Comparison of ENCODE assay signal across 8 cellular contexts in the genomic region with DNA sequence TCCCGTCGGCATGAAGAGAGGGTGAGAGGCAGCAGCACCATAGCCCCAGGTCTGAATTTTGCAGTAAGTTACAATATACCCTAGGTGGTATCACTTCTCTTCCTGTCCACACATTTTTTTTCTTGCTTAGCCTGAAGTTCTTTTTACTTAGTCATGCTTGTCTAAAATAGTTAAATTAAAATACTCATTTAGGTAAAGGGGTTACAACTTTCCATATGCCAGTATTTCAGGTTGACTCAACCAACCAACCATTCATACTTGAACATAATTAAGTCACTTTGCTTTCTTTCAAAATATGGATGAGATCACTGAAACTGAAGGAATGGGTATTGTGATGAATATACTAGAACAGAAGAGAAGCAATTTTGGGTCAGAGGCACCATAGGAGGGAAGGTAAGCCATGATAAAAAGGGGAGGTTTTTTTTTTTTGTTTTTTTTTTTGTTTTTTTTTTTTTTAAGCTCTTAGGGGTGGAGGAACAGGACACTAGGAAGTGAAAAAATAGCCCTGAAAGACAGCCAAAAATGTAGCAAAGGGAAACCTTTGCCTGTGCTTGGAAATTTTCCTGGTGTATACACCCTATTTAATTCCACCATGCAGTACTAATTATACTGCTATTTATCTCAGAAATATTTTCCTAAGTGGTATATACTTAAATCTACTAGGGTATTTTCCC. TPM values are rescaled to one million over a fixed set of nuclear protein-coding genes. Genes with fewer than 3 reads are reported as not detected.
DNase-seq lines count a peak whose midpoint lies in the region; ATAC-seq, FAIRE-seq and TF ChIP-seq lines count a peak whose summit lies in the region.

No MANE protein-coding gene starts in this region.

- H3K27me3 ChIP-seq in HepG2 (ENCODE audit: control insufficient read depth in 1 of 2, insufficient read depth in 2 of 2, low read length in 2 of 2) (no peaks in the 10 kb centered on the region), spleen (replicated peaks in 1 of 7) (peaks cover 0 to 9% (median 0%) of the 10 kb centered on the region in 7 donors)

- POLR2A ChIA-PET in OCI-LY7 (lab: Charles Lee) = interaction anchor here (0.6 to 0.7 kb wide), 3 partner anchors 16 to 960 kb away, joined by 3 to 7 read pairs (median 4); no protein-coding TSS in a partner anchor
- POLR2A ChIA-PET in HepG2 (lab: Yijun Ruan, JAX) = no interaction called here

- CTCF ChIA-PET in OCI-LY7 (lab: Charles Lee; ENCODE audit: unreplicated experiment) = no interaction called here
- CTCF ChIA-PET in HepG2 (lab: Yijun Ruan, JAX; ENCODE audit: low intra/inter-chr PET ratio, low total read pairs) = no interaction called here

- H3K4me2 ChIP-seq in OCI-LY7 (ENCODE audit: low read length) (no peak overlapping the region), HepG2 (ENCODE audit: low read depth, low read length) (no peak overlapping the region; the same call in 1 of the 2 replicates)

- no peak for TF ChIP-seq EP300 in HepG2 (IDR thresholded peaks at IDR 0.05; ENCODE audit: low read depth in 2 of 2, low read length in 2 of 2)
- TF ChIP-seq EP300 in HepG2 (CRISPR knock-in tag; IDR thresholded peaks at IDR 0.05; ENCODE audit: borderline replicate concordance) = no peak

- no peaks in the 10 kb centered on the region for H3K9me3 ChIP-seq in OCI-LY7 (ENCODE audit: low read length)
- H3K9me3 ChIP-seq in HepG2 (ENCODE audit: low read length) = no peaks in the 10 kb centered on the region
- no peaks in the 10 kb centered on the region for H3K9me3 ChIP-seq in spleen

- TF ChIP-seq RAD21 in HepG2 (CRISPR knock-in tag; IDR thresholded peaks at IDR 0.05) = no peak

- H3K79me2 ChIP-seq in OCI-LY7 (ENCODE audit: insufficient read depth, low read depth, low read length) (no peaks in the 10 kb centered on the region), HepG2 (ENCODE audit: insufficient read depth, low read length) (peaks cover 63% of the 10 kb centered on the region)

- FAIRE-seq in HepG2 (lab: Jason Lieb, UNC) = no peak

- WGBS in HepG2 (ENCODE audit: low lambda C conversion rate) = 92% methylated on average over 2 of the region's 2 CpGs
- 68 to 85% (median 74%) methylated on average over 2 of the region's 2 CpGs for WGBS in spleen, 5 donors

- no peaks in the 10 kb centered on the region for H3K9me2 ChIP-seq in OCI-LY7 (ENCODE audit: insufficient read depth, low read length)

- no peak overlapping the region for H3K9ac ChIP-seq in HepG2 (ENCODE audit: insufficient read depth, low read depth, low read length)

- H3K27ac ChIP-seq in OCI-LY7 (ENCODE audit: low read depth, low read length, poor library complexity, severe bottlenecking) (no peak overlapping the region), HepG2 (ENCODE audit: extremely low read length, insufficient read depth, low read length) (peak overlapping the region; percentile 40), spleen (no peak overlapping the region)

- intact Hi-C loops in OCI-LY7 (cut with micrococcal nuclease; ENCODE audit: unreplicated experiment) = no loop called here
- intact Hi-C loops in HepG2 (cut with micrococcal nuclease; ENCODE audit: unreplicated experiment) = no loop called here
- intact Hi-C loops in spleen (cut with DNase I; ENCODE audit: low total_unique reads) = no loop called here

- H2AFZ ChIP-seq in OCI-LY7 (ENCODE audit: low read length) = no peak overlapping the region
- no peak overlapping the region for H2AFZ ChIP-seq in HepG2 (ENCODE audit: low read length)

- TF ChIP-seq CTCF in OCI-LY7 (conservative IDR thresholded peaks at IDR 0.05; ENCODE audit: low read length) (no peak), HepG2 (CRISPR knock-in tag; IDR thresholded peaks at IDR 0.05) (no peak), spleen (IDR thresholded peaks at IDR 0.05 in 8 of 11, conservative IDR thresholded peaks at IDR 0.05 in 3 of 11) (no peak)

- TF ChIP-seq POLR2A in HepG2 (IDR thresholded peaks at IDR 0.05; ENCODE audit: insufficient read depth in 1 of 2, low read depth in 2 of 2, low read length in 2 of 2) (no peak), spleen (IDR thresholded peaks at IDR 0.05) (no peak)

- peak; percentile 3 for DNase-seq in OCI-LY7 (ENCODE audit: low spot score)
- DNase-seq in HepG2 (ENCODE audit: low spot score) = no peak
- no peak for DNase-seq in NCI-H446 treated with DMSO at 0.1 percent for 48 hours (lab: John Stamatoyannopoulos, UW)
- no peak for DNase-seq in NCI-H146 treated with DMSO at 0.1 percent for 48 hours (lab: John Stamatoyannopoulos, UW; ENCODE audit: unreplicated experiment)
- DNase-seq in NCI-H526 treated with DMSO at 0.1 percent for 48 hours (lab: John Stamatoyannopoulos, UW) = no peak
- no peak for DNase-seq in spleen

- BruUV-seq in OCI-LY7 (replicated peaks; lab: Mats Ljungman, UMichigan) = no TSS peak
- no TSS peak for BruUV-seq in HepG2 (replicated peaks; lab: Mats Ljungman, UMichigan)

- ATAC-seq in GM18519 (IDR thresholded peaks at IDR 0.05; ENCODE audit: low FRiP score, unreplicated experiment) (peak; percentile 83), GM21825 (IDR thresholded peaks at IDR 0.05; ENCODE audit: unreplicated experiment) (peak; percentile 69), HepG2 (peak; percentile 19; the same call in 2 of the 3 replicates)

- H3K36me3 ChIP-seq in OCI-LY7 (ENCODE audit: insufficient read depth, low read length) (peaks cover 11% of the 10 kb centered on the region), HepG2 (replicated peaks in 1 of 2; ENCODE audit: control insufficient read depth in 1 of 2, insufficient read depth in 2 of 2, low read length in 2 of 2) (0 out of 5 replicates have a peak, but pooled peaks cover 0 to 11% of the 10 kb centered on the region in 2 experiments), spleen (peaks cover 0 to 17% (median 0%) of the 10 kb centered on the region in 6 donors)

- H4K20me1 ChIP-seq in OCI-LY7 (ENCODE audit: insufficient read depth, low read length) = no peaks in the 10 kb centered on the region
- H4K20me1 ChIP-seq in HepG2 (ENCODE audit: insufficient read depth, low read length) = peaks cover 22% of the 10 kb centered on the region; the same call in 1 of the 2 replicates

- in situ Hi-C loops in HepG2 (cut with HindIII; ENCODE audit: extremely low pct_ligation_motif_present, low pct_unique_long_range_greater_than_20kb) = no loop called here

- H3K4me1 ChIP-seq in OCI-LY7 (ENCODE audit: insufficient read depth, low read length, poor library complexity, severe bottlenecking) (peaks cover 4% of the 10 kb centered on the region), HepG2 (ENCODE audit: insufficient read depth, low read length) (peaks cover 96% of the 10 kb centered on the region), spleen (peaks cover 0 to 19% (median 6%) of the 10 kb centered on the region in 6 donors)

- H3K4me3 ChIP-seq in OCI-LY7 (ENCODE audit: low read depth, low read length, poor library complexity, severe bottlenecking) (no peak overlapping the region), HepG2 (replicated peaks in 1 of 3; ENCODE audit: insufficient read depth in 1 of 3, low read depth in 2 of 3, low read length in 3 of 3) (no peak overlapping the region), spleen (no peak overlapping the region)

TF ChIP-seq in HepG2, 621 proteins besides CTCF, POLR2A, EP300 and RAD21 (continues in another document):
- TF ChIP-seq, protein P1, sequence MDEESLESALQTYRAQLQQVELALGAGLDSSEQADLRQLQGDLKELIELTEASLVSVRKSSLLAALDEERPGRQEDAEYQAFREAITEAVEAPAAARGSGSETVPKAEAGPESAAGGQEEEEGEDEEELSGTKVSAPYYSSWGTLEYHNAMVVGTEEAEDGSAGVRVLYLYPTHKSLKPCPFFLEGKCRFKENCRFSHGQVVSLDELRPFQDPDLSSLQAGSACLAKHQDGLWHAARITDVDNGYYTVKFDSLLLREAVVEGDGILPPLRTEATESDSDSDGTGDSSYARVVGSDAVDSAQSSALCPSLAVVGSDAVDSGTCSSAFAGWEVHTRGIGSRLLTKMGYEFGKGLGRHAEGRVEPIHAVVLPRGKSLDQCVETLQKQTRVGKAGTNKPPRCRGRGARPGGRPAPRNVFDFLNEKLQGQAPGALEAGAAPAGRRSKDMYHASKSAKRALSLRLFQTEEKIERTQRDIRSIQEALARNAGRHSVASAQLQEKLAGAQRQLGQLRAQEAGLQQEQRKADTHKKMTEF (CRISPR knock-in tag; IDR thresholded peaks at IDR 0.05) = no peak
- TF ChIP-seq ZNF562 (CRISPR knock-in tag; IDR thresholded peaks at IDR 0.05; ENCODE audit: borderline replicate concordance) (no peak), MAF1 (CRISPR knock-in tag; IDR thresholded peaks at IDR 0.05; ENCODE audit: borderline replicate concordance) (no peak)

RNA-seq across cellular contexts. Expression of a gene that starts 41.8 kb away (rescaled TPM):
- total RNA-seq in OCI-LY7 (2014; rRNA removed; shearing (Covaris generic)) = 14.2 and 21.6 TPM in 2 replicates
- total RNA-seq in OCI-LY7 (2022) = 34.3 and 35.4 TPM in 2 replicates
- 357 and 581 TPM in 2 replicates for total RNA-seq in HepG2 (2016; rRNA removed; fragmentation: Illumina TruSeq; extraction: Trizol)
- 39.1 and 45.2 TPM in 2 replicates for total RNA-seq in HepG2 (2016; cell fraction: cytosol; rRNA removed; fragmentation: Illumina TruSeq; extraction: Trizol; ENCODE audit: low read depth)
- 349 and 590 TPM in 2 replicates for total RNA-seq in HepG2 (2016; cell fraction: insoluble cytoplasmic fraction; rRNA removed; fragmentation: Illumina TruSeq; extraction: Trizol)
- total RNA-seq in HepG2 (2016; cell fraction: membrane; rRNA removed; fragmentation: Illumina TruSeq; extraction: Trizol) = 147 and 153 TPM in 2 replicates
- 192 and 216 TPM in 2 replicates for total RNA-seq in HepG2 (2016; cell fraction: nucleus; rRNA removed; fragmentation: Illumina TruSeq; extraction: Trizol)
- 227 and 314 TPM in 2 replicates for polyA plus RNA-seq in HepG2 (2011; rRNA removed)
- 147 and 185 TPM in 2 replicates for polyA plus RNA-seq in HepG2 (2011; cell fraction: cytosol; rRNA removed)
- polyA plus RNA-seq in HepG2 (2011; cell fraction: nucleus; rRNA removed) = 92.7 and 110 TPM in 2 replicates
- 161 and 256 TPM in 2 replicates for polyA plus RNA-seq in HepG2 (2012)
- polyA plus RNA-seq in HepG2 (2016; cell fraction: cytosol; fragmentation: Illumina TruSeq; extraction: Trizol; ENCODE audit: low read depth) = 11.1 and 12.4 TPM in 2 replicates
- polyA plus RNA-seq in HepG2 (2016; cell fraction: insoluble cytoplasmic fraction; fragmentation: Illumina TruSeq; extraction: Trizol; ENCODE audit: low read depth) = 353 and 377 TPM in 2 replicates
- polyA plus RNA-seq in HepG2 (2016; cell fraction: membrane; fragmentation: Illumina TruSeq; extraction: Trizol; ENCODE audit: low read depth) = 48.9 and 49.3 TPM in 2 replicates
- polyA plus RNA-seq in HepG2 (2016; cell fraction: nucleus; fragmentation: Illumina TruSeq; extraction: Trizol; ENCODE audit: insufficient read depth, low read depth) = 170 and 191 TPM in 2 replicates
- 81.9 and 319 TPM in 2 replicates for polyA minus RNA-seq in HepG2 (2011; rRNA and poly(A)+ RNA removed; ENCODE audit: low replicate concordance)
- 374 and 443 TPM in 2 replicates for polyA minus RNA-seq in HepG2 (2011; cell fraction: cytosol; rRNA and poly(A)+ RNA removed)
- polyA minus RNA-seq in HepG2 (2011; cell fraction: nucleus; rRNA and poly(A)+ RNA removed) = 200 and 259 TPM in 2 replicates
- 10 to 100 TPM; 55.9 to 85.9 (median 69.9) TPM for total RNA-seq in spleen
- 10 to 100 TPM in 2 of 3 donors, 1 to 10 TPM in 1; 8.4 to 13.8 (median 10.4) TPM for polyA plus RNA-seq in spleen

Comparison
In these comparisons a context has a peak if more than half of its experiments do, and no peak if none do; other contexts are left out.
1. ATAC-seq: peak in every context shown above with its lines; median percentile 83 in GM18519; 69 in GM21825; 19 in HepG2.